ENCODE assay signal across 22 cellular contexts in genomic region chr13:59834801-59835200, GRCh38.
DNase-seq lines count a peak whose midpoint lies in the region; FAIRE-seq and TF ChIP-seq lines count a peak whose summit lies in the region.
"Had no signal": no experiment of that assay in that cellular context is flagged by ENCODE, and none has a peak within 500 bp of the region (broad histone marks: within the 10 kb centered on the region; RNA-seq: fewer than 3 reads in every experiment).

No MANE protein-coding gene starts in this region.

- DNase-seq in Daoy (ENCODE audit: low read depth) (peak; percentile 1), M059J (ENCODE audit: low read depth) (peak; percentile 64), fibroblast of lung (ENCODE audit: low read depth in 2 of 2) (peak; percentile 6 to 90), renal cortical epithelial cell (ENCODE audit: low read depth) (peak; percentile 50), NAMALWA (ENCODE audit: low spot score) (no peak), NOMO-1 treated with DMSO at 0.1 percent for 48 hours (lab: John Stamatoyannopoulos, UW; ENCODE audit: unreplicated experiment) (no peak), urothelium cell line (ENCODE audit: low spot score) (no peak)
- DNase-seq: activated B cell treated with CpG ODN at 0.5 μM for 24 hours; activated T-cell treated with anti-CD3 and anti-CD28 coated beads, Interleukin-2, amount 50 U/mL, for 72 hours; BE2C; Calu3; left ventricle myocardium inferior; NCI-H1436 treated with DMSO at 0.1 percent for 48 hours; NCI-H2171 treated with DMSO at 0.1 percent for 48 hours; NCI-H774; occipital lobe; OCI-M1; T-helper 17 cell; testis had no signal

- no peaks in the 10 kb centered on the region for H3K27me3 ChIP-seq in fibroblast of lung (ENCODE audit: control insufficient read depth, insufficient read depth, low read length)
- H3K27me3 ChIP-seq: BE2C, testis had no signal

- TF ChIP-seq CTCF in fibroblast of lung (conservative IDR thresholded peaks at IDR 0.05 in 1 of 2, IDR thresholded peaks at IDR 0.05 in 1 of 2; ENCODE audit: low read depth in 1 of 2, low read length in 2 of 2) = no peak

- no peak overlapping the region for H3K4me3 ChIP-seq in fibroblast of lung (replicated peaks in 1 of 4; ENCODE audit: control extremely low read depth in 1 of 4, insufficient read depth in 1 of 4, low read depth in 3 of 4, low read length in 4 of 4)
- H3K4me3 ChIP-seq: GM12878, left ventricle myocardium inferior, testis had no signal

- H3K9ac ChIP-seq in fibroblast of lung (ENCODE audit: insufficient read depth, low read length) = no peak overlapping the region

- H3K4me1 ChIP-seq in fibroblast of lung (ENCODE audit: control insufficient read depth, extremely low read depth, insufficient read depth, low read length) = no peaks in the 10 kb centered on the region
- H3K4me1 ChIP-seq: BE2C, left ventricle myocardium inferior, testis had no signal

- no peak overlapping the region for H3K27ac ChIP-seq in fibroblast of lung (ENCODE audit: insufficient read depth, low read length)
- H3K27ac ChIP-seq: left ventricle myocardium inferior, testis had no signal

- H3K4me2 ChIP-seq in fibroblast of lung (ENCODE audit: extremely low read depth, insufficient read depth, low read length) = no peak overlapping the region

- H3K79me2 ChIP-seq in fibroblast of lung (ENCODE audit: control insufficient read depth, insufficient read depth, low read length) = no peaks in the 10 kb centered on the region

- H3K9me3 ChIP-seq in fibroblast of lung (ENCODE audit: control insufficient read depth, insufficient read depth, low read depth, low read length) = no peaks in the 10 kb centered on the region
- H3K9me3 ChIP-seq: BE2C, left ventricle myocardium inferior, testis had no signal

- no peak for FAIRE-seq in urothelium cell line (lab: Jason Lieb, UNC)
- FAIRE-seq: G401.6, GM12878, H54 had no signal

- H3K36me3 ChIP-seq in fibroblast of lung (ENCODE audit: control insufficient read depth, insufficient read depth, low read length) = no peaks in the 10 kb centered on the region
- H3K36me3 ChIP-seq: BE2C, left ventricle myocardium inferior had no signal

- H4K20me1 ChIP-seq in fibroblast of lung (ENCODE audit: control insufficient read depth, extremely low read depth, insufficient read depth, low read length) = no peaks in the 10 kb centered on the region

- no peak overlapping the region for H2AFZ ChIP-seq in fibroblast of lung (ENCODE audit: low read length)

Comparison
In these comparisons a context has a peak if more than half of its experiments do, and no peak if none do; other contexts are left out.
1. DNase-seq: peak in Daoy (single experiment), M059J (single experiment), fibroblast of lung (2 of 2) and renal cortical epithelial cell (single experiment); none in NAMALWA (single experiment), NOMO-1 treated with DMSO at 0.1 percent for 48 hours (single experiment) and urothelium cell line (single experiment).